ENCODE assay signal across 25 cellular contexts in the genomic region with DNA sequence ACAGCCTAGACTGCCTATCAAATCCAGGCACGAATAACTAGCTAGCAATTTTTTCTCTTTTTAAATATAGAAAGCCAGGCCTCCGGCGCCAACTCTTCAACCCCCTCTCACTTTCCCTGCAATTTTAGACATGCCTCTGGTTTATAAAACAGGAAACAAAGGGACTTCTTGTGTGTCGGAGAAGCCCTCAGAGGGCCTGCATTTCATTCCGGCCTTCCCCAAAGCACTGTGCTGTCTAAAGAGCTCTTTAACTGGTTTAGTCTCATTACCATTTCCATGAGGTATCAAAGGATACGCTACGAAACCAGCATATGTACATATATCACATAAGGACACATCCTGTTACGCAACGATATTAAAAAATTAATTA.
A peak's percentile ranks its signal among the peaks of the same experiment; 100 is the strongest.
DNase-seq lines count a peak whose midpoint lies in the region; ATAC-seq and TF ChIP-seq lines count a peak whose summit lies in the region.
"Had no signal": no experiment of that assay in that cellular context is flagged by ENCODE, and none has a peak within 500 bp of the region (broad histone marks: within the 10 kb centered on the region; RNA-seq: fewer than 3 reads in every experiment).

No MANE protein-coding gene starts in this region.

- WGBS in ectodermal cell, 2 experiments, result 40% methylated on average over 9 of the region's 9 CpGs

- no peaks in the 10 kb centered on the region for H3K27me3 ChIP-seq in ectodermal cell (ENCODE audit: control insufficient read depth, insufficient read depth, low read length, poor library complexity, severe bottlenecking)
- H3K27me3 ChIP-seq in WERI-Rb-1 (ENCODE audit: insufficient read depth, low read depth, severe bottlenecking), result no peaks in the 10 kb centered on the region
- H3K27me3 ChIP-seq: ascending aorta, heart left ventricle, spleen, upper lobe of right lung had no signal

- H3K4me1 ChIP-seq in ectodermal cell (ENCODE audit: control insufficient read depth, insufficient read depth, low read length), result peaks cover 31% of the 10 kb centered on the region
- H3K4me1 ChIP-seq: ascending aorta, Caco-2, spleen, upper lobe of right lung had no signal

- H3K27me3 Mint-ChIP-seq in stimulated activated naive CD8-positive, alpha-beta T cell treated with anti-CD3 and anti-CD28 coated beads, Interleukin-15, amount 100 ng/mL, for 72 hours, result no peaks in the 10 kb centered on the region
- H3K27me3 Mint-ChIP-seq: activated CD4-positive, alpha-beta T cell treated with anti-CD3 and anti-CD28 coated beads for 36 hours; naive B cell had no signal

- peaks cover 12 to 17% of the 10 kb centered on the region in 2 donors for H3K9me3 Mint-ChIP-seq in stimulated activated naive CD8-positive, alpha-beta T cell treated with anti-CD3 and anti-CD28 coated beads, Interleukin-15, amount 100 ng/mL, for 72 hours

- peak overlapping the region; percentile 92 for H3K27ac ChIP-seq in ectodermal cell (ENCODE audit: insufficient read depth, low read depth, low read length, poor library complexity, severe bottlenecking)
- no peak overlapping the region for H3K27ac ChIP-seq in WERI-Rb-1
- H3K27ac ChIP-seq: ascending aorta, epithelial cell of prostate, heart left ventricle, KMS-11, spleen, upper lobe of right lung had no signal

- H3K9me3 ChIP-seq in ectodermal cell (ENCODE audit: control insufficient read depth, low read length) (no peaks in the 10 kb centered on the region), WERI-Rb-1 (ENCODE audit: severe bottlenecking) (peaks cover 3% of the 10 kb centered on the region)
- H3K9me3 ChIP-seq: Caco-2, upper lobe of right lung had no signal

- no peaks in the 10 kb centered on the region for H3K4me1 Mint-ChIP-seq in stimulated activated naive CD8-positive, alpha-beta T cell treated with anti-CD3 and anti-CD28 coated beads, Interleukin-15, amount 100 ng/mL, for 72 hours
- H3K4me1 Mint-ChIP-seq: activated CD4-positive, alpha-beta T cell treated with anti-CD3 and anti-CD28 coated beads for 36 hours had no signal

- ATAC-seq in stimulated activated naive CD8-positive, alpha-beta T cell treated with anti-CD3 and anti-CD28 coated beads, Interleukin-15, amount 100 ng/mL, for 72 hours, result no peak
- ATAC-seq: activated CD4-positive, alpha-beta T cell treated with anti-CD3 and anti-CD28 coated beads for 36 hours; activated naive CD4-positive, alpha-beta T cell treated with anti-CD3 and anti-CD28 coated beads, Interleukin-2, amount 50 U/mL, for 72 hours; heart left ventricle; right cardiac atrium; upper lobe of right lung had no signal

- H3K36me3 ChIP-seq in ectodermal cell (ENCODE audit: control insufficient read depth, insufficient read depth, low read length) (no peaks in the 10 kb centered on the region), WERI-Rb-1 (no peaks in the 10 kb centered on the region)
- H3K36me3 ChIP-seq: ascending aorta, heart left ventricle, upper lobe of right lung had no signal

- H3K27ac Mint-ChIP-seq in stimulated activated naive CD8-positive, alpha-beta T cell treated with anti-CD3 and anti-CD28 coated beads, Interleukin-15, amount 100 ng/mL, for 72 hours, result no peak overlapping the region
- H3K27ac Mint-ChIP-seq: activated CD4-positive, alpha-beta T cell treated with anti-CD3 and anti-CD28 coated beads for 36 hours; activated naive CD4-positive, alpha-beta T cell treated with anti-CD3 and anti-CD28 coated beads, Interleukin-2, amount 50 U/mL, for 72 hours had no signal

- no peak for TF ChIP-seq CTCF in WERI-Rb-1 (IDR thresholded peaks at IDR 0.05; ENCODE audit: low read depth, low read length)

- no peak overlapping the region for H3K4me3 ChIP-seq in ectodermal cell (ENCODE audit: insufficient read depth, low read depth, low read length)
- H3K4me3 ChIP-seq in WERI-Rb-1 (ENCODE audit: low read depth, low read length), result no peak overlapping the region
- H3K4me3 ChIP-seq: ascending aorta, heart left ventricle, spleen, upper lobe of right lung had no signal

- DNase-seq in RPMI7951 (ENCODE audit: low read depth) (peak; percentile 27), medulla oblongata (ENCODE audit: extremely low spot score) (peak; percentile 20), retina (peak; percentile 77), WERI-Rb-1 (no peak), NCI-H748 (lab: John Stamatoyannopoulos, UW; ENCODE audit: unreplicated experiment) (no peak)
- DNase-seq in stimulated activated naive CD8-positive, alpha-beta T cell treated with anti-CD3 and anti-CD28 coated beads, Interleukin-15, amount 100 ng/mL, for 72 hours, result no peak
- DNase-seq: activated CD4-positive, alpha-beta T cell treated with anti-CD3 and anti-CD28 coated beads for 36 hours; activated T-cell treated with anti-CD3 and anti-CD28 coated beads for 4 hours; Caco-2; cerebellar nuclear complex; GDM1; heart left ventricle; MM.1S; naive B cell; NCI-H2081 treated with DMSO at 0.1 percent for 48 hours; NCI-H774; right cardiac atrium; spleen; T-helper 2 cell; upper lobe of right lung had no signal

- H3K4me3 Mint-ChIP-seq in stimulated activated naive CD8-positive, alpha-beta T cell treated with anti-CD3 and anti-CD28 coated beads, Interleukin-15, amount 100 ng/mL, for 72 hours, result no peak overlapping the region
- H3K4me3 Mint-ChIP-seq: activated CD4-positive, alpha-beta T cell treated with anti-CD3 and anti-CD28 coated beads for 36 hours; naive B cell had no signal

Comparison
In these comparisons a context has a peak if more than half of its experiments do, and no peak if none do; other contexts are left out.
1. DNase-seq: peak in RPMI7951 (single experiment), medulla oblongata (single experiment) and retina (single experiment); none in stimulated activated naive CD8-positive, alpha-beta T cell treated with anti-CD3 and anti-CD28 coated beads, Interleukin-15, amount 100 ng/mL, for 72 hours (0 of 2), WERI-Rb-1 (single experiment) and NCI-H748 (single experiment).